Comparison of ENCODE assay signal across 30 cellular contexts in the genomic region with DNA sequence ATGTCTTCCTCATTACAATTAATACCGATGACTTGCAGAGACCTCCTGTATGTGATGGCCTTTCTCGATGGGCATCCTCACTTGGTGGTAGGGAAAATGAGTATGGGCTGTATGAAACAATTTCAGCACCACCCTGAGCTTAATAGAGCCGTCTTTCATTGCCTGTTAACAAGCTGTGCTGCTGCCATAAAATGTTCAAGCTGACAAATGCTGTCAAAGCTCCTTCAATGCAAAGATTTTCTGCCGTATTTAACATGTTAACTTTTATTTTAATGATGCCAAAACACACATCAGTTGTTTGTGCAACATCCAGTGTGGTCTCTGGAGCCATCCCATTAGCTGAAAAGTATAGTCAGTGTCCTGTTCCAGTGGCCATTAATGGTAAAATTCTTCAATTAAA.
"Had no signal": no experiment of that assay in that cellular context is flagged by ENCODE, and none has a peak within 500 bp of the region (broad histone marks: within the 10 kb centered on the region; RNA-seq: fewer than 3 reads in every experiment).

No MANE protein-coding gene starts in this region.

- H3K4me1 Mint-ChIP-seq: activated CD4-positive, alpha-beta memory T cell treated with anti-CD3 and anti-CD28 coated beads, Interleukin-2, amount 10 ng/mL, durations not matched to agents 7 days and 5 days; activated CD4-positive, alpha-beta T cell treated with anti-CD3 and anti-CD28 coated beads, Interleukin-2, amount 10 ng/mL, durations not matched to agents 7 days and 5 days; activated naive CD4-positive, alpha-beta T cell treated with anti-CD3 and anti-CD28 coated beads, Interleukin-2, amount 10 ng/mL, durations not matched to agents 7 days and 5 days; activated naive CD8-positive, alpha-beta T cell treated with anti-CD3 and anti-CD28 coated beads, Interleukin-2, amount 10 ng/mL, durations not matched to agents 7 days and 5 days; central memory CD8-positive, alpha-beta T cell; T-cell had no signal

- ATAC-seq: activated naive CD4-positive, alpha-beta T cell treated with anti-CD3 and anti-CD28 coated beads, Interleukin-2, amount 50 U/mL, for 72 hours; activated T-cell treated with anti-CD3 and anti-CD28 coated beads, Interleukin-2, amount 50 U/mL, for 72 hours; esophagus mucosa; T-cell had no signal

- H3K36me3 Mint-ChIP-seq: activated naive CD4-positive, alpha-beta T cell treated with anti-CD3 and anti-CD28 coated beads, Interleukin-2, amount 10 ng/mL, durations not matched to agents 7 days and 5 days; activated naive CD4-positive, alpha-beta T cell treated with anti-CD3 and anti-CD28 coated beads, Interleukin-2, amount 50 U/mL, for 72 hours; activated naive CD8-positive, alpha-beta T cell treated with anti-CD3 and anti-CD28 coated beads, Interleukin-2, amount 10 ng/mL, durations not matched to agents 7 days and 5 days; T-cell had no signal

- DNase-seq: activated CD4-positive, alpha-beta memory T cell treated with anti-CD3 and anti-CD28 coated beads, Interleukin-2, amount 10 ng/mL, durations not matched to agents 7 days and 5 days; activated CD4-positive, alpha-beta T cell treated with anti-CD3 and anti-CD28 coated beads for 1 hour; activated CD4-positive, alpha-beta T cell treated with anti-CD3 and anti-CD28 coated beads for 4 hours; activated CD4-positive, alpha-beta T cell treated with anti-CD3 and anti-CD28 coated beads, Interleukin-2, amount 10 ng/mL, durations not matched to agents 7 days and 5 days; activated CD4-positive, alpha-beta T cell treated with anti-CD3 and anti-CD28 coated beads, Interleukin-2, amount 50 U/mL, for 4 hours; activated CD8-positive, alpha-beta memory T cell treated with anti-CD3 and anti-CD28 coated beads, Interleukin-2, amount 50 U/mL, for 48 hours; activated gamma-delta T cell; activated naive CD4-positive, alpha-beta T cell; activated naive CD4-positive, alpha-beta T cell treated with anti-CD3 and anti-CD28 coated beads, Interleukin-2, amount 10 ng/mL, durations not matched to agents 7 days and 5 days; activated naive CD8-positive, alpha-beta T cell treated with anti-CD3 and anti-CD28 coated beads, Interleukin-2, amount 10 ng/mL, durations not matched to agents 7 days and 5 days; activated T-cell treated with anti-CD3 and anti-CD28 coated beads for 4 hours; activated T-cell treated with anti-CD3 and anti-CD28 coated beads, Interleukin-2, amount 50 U/mL, for 24 hours; activated T-cell treated with anti-CD3 and anti-CD28 coated beads, Interleukin-2, amount 50 U/mL, for 72 hours; anterior cingulate cortex; brain microvascular endothelial cell; dorsolateral prefrontal cortex; effector memory CD4-positive, alpha-beta T cell; endodermal cell; foreskin fibroblast; head of caudate nucleus; T-cell; T1000 had no signal

- H3K27ac Mint-ChIP-seq: activated CD4-positive, alpha-beta memory T cell treated with anti-CD3 and anti-CD28 coated beads, Interleukin-2, amount 10 ng/mL, durations not matched to agents 7 days and 5 days; activated CD4-positive, alpha-beta T cell treated with anti-CD3 and anti-CD28 coated beads, Interleukin-2, amount 10 ng/mL, durations not matched to agents 7 days and 5 days; activated naive CD4-positive, alpha-beta T cell treated with anti-CD3 and anti-CD28 coated beads, Interleukin-2, amount 10 ng/mL, durations not matched to agents 7 days and 5 days; activated naive CD4-positive, alpha-beta T cell treated with anti-CD3 and anti-CD28 coated beads, Interleukin-2, amount 50 U/mL, for 72 hours; activated naive CD8-positive, alpha-beta T cell treated with anti-CD3 and anti-CD28 coated beads, Interleukin-2, amount 10 ng/mL, durations not matched to agents 7 days and 5 days; activated T-cell treated with anti-CD3 and anti-CD28 coated beads, Interleukin-2, amount 50 U/mL, for 24 hours; activated T-cell treated with anti-CD3 and anti-CD28 coated beads, Interleukin-2, amount 50 U/mL, for 72 hours; dendritic cell treated with granulocyte-macrophage colony-stimulating factor and Interleukin-4, amounts not matched to agents 40 ng/mL and 50 ng/mL, for 4 days; endodermal cell; T-cell; T-helper 1 cell treated with Interleukin-12 subunit alpha and Interleukin-12 subunit beta and Interleukin-4 antibody, amounts not matched to agents 30 μg/mL and 1 μg/mL, for 36 hours; T-helper 2 cell treated with Interferon-gamma antibody and Interleukin-4, amounts not matched to agents 5 μg/mL and 100 μg/mL, for 36 hours had no signal

- H3K4me3 Mint-ChIP-seq: activated CD4-positive, alpha-beta memory T cell treated with anti-CD3 and anti-CD28 coated beads, Interleukin-2, amount 10 ng/mL, durations not matched to agents 7 days and 5 days; activated CD4-positive, alpha-beta T cell treated with anti-CD3 and anti-CD28 coated beads, Interleukin-2, amount 10 ng/mL, durations not matched to agents 7 days and 5 days; activated naive CD4-positive, alpha-beta T cell treated with anti-CD3 and anti-CD28 coated beads, Interleukin-2, amount 10 ng/mL, durations not matched to agents 7 days and 5 days; activated naive CD8-positive, alpha-beta T cell treated with anti-CD3 and anti-CD28 coated beads, Interleukin-2, amount 10 ng/mL, durations not matched to agents 7 days and 5 days; activated T-cell treated with anti-CD3 and anti-CD28 coated beads, Interleukin-2, amount 50 U/mL, for 24 hours; activated T-cell treated with anti-CD3 and anti-CD28 coated beads, Interleukin-2, amount 50 U/mL, for 72 hours; central memory CD8-positive, alpha-beta T cell; dendritic cell treated with granulocyte-macrophage colony-stimulating factor and Interleukin-4, amounts not matched to agents 40 ng/mL and 50 ng/mL, for 4 days; endodermal cell; T-cell; T-helper 1 cell treated with Interleukin-12 subunit alpha and Interleukin-12 subunit beta and Interleukin-4 antibody, amounts not matched to agents 30 μg/mL and 1 μg/mL, for 36 hours; T-helper 2 cell treated with Interferon-gamma antibody and Interleukin-4, amounts not matched to agents 5 μg/mL and 100 μg/mL, for 36 hours; WTC11 had no signal

- H3K4me3 ChIP-seq: coronary artery, dorsolateral prefrontal cortex had no signal

- H3K27me3 ChIP-seq: brain microvascular endothelial cell, dorsolateral prefrontal cortex had no signal

- H3K9me3 Mint-ChIP-seq: activated CD4-positive, alpha-beta T cell treated with anti-CD3 and anti-CD28 coated beads, Interleukin-2, amount 10 ng/mL, durations not matched to agents 7 days and 5 days; activated T-cell treated with anti-CD3 and anti-CD28 coated beads, Interleukin-2, amount 50 U/mL, for 24 hours; central memory CD8-positive, alpha-beta T cell had no signal

- H3K27me3 Mint-ChIP-seq: activated CD4-positive, alpha-beta memory T cell treated with anti-CD3 and anti-CD28 coated beads, Interleukin-2, amount 10 ng/mL, durations not matched to agents 7 days and 5 days; activated CD4-positive, alpha-beta T cell treated with anti-CD3 and anti-CD28 coated beads, Interleukin-2, amount 10 ng/mL, durations not matched to agents 7 days and 5 days; activated naive CD4-positive, alpha-beta T cell treated with anti-CD3 and anti-CD28 coated beads, Interleukin-2, amount 10 ng/mL, durations not matched to agents 7 days and 5 days; activated naive CD8-positive, alpha-beta T cell treated with anti-CD3 and anti-CD28 coated beads, Interleukin-2, amount 10 ng/mL, durations not matched to agents 7 days and 5 days; activated T-cell treated with anti-CD3 and anti-CD28 coated beads, Interleukin-2, amount 50 U/mL, for 24 hours; central memory CD8-positive, alpha-beta T cell; dendritic cell treated with granulocyte-macrophage colony-stimulating factor and Interleukin-4, amounts not matched to agents 40 ng/mL and 50 ng/mL, for 4 days; T-cell had no signal

- H3K27ac ChIP-seq: brain microvascular endothelial cell, coronary artery, dorsolateral prefrontal cortex had no signal

- H3K36me3 ChIP-seq: brain microvascular endothelial cell had no signal
